Comparison of ENCODE assay signal across 29 cellular contexts in genomic region chr1:226217273-226217672, GRCh38. TPM values are rescaled to one million over a fixed set of nuclear protein-coding genes. Genes with fewer than 3 reads are reported as not detected.
A peak's percentile ranks its signal among the peaks of the same experiment; 100 is the strongest.
DNase-seq lines count a peak whose midpoint lies in the region; ATAC-seq, FAIRE-seq and TF ChIP-seq lines count a peak whose summit lies in the region.
"Had no signal": no experiment of that assay in that cellular context is flagged by ENCODE, and none has a peak within 500 bp of the region (broad histone marks: within the 10 kb centered on the region; RNA-seq: fewer than 3 reads in every experiment).

No MANE protein-coding gene starts in this region.

- no peak for FAIRE-seq in astrocyte (lab: Jason Lieb, UNC)
- FAIRE-seq: GM12878 had no signal

- no peak overlapping the region for H2BK5ac ChIP-seq in neuronal stem cell (ENCODE audit: low read length)

- no peaks in the 10 kb centered on the region for H3K9me3 ChIP-seq in SK-N-SH
- H3K9me3 ChIP-seq in astrocyte (ENCODE audit: insufficient read depth, low read depth, low read length): no peaks in the 10 kb centered on the region
- no peaks in the 10 kb centered on the region for H3K9me3 ChIP-seq in neuronal stem cell (replicated peaks in 1 of 2; ENCODE audit: control insufficient read depth in 2 of 2, insufficient read depth in 1 of 2, low read depth in 1 of 2, low read length in 2 of 2)
- H3K9me3 ChIP-seq: ascending aorta had no signal

- H3K27me3 ChIP-seq in SK-N-SH (ENCODE audit: insufficient read depth): no peaks in the 10 kb centered on the region
- H3K27me3 ChIP-seq in astrocyte (ENCODE audit: insufficient read depth, low read length): no peaks in the 10 kb centered on the region
- H3K27me3 ChIP-seq in neuronal stem cell (ENCODE audit: control insufficient read depth in 3 of 3, insufficient read depth in 3 of 3, low read depth in 1 of 3, low read length in 3 of 3): peaks cover 0 to 41% (median 0%) of the 10 kb centered on the region in 3 experiments
- H3K27me3 ChIP-seq: ascending aorta had no signal

- no peak for TF ChIP-seq RAD21 in SK-N-SH (IDR thresholded peaks at IDR 0.05; ENCODE audit: low read length)

- H3K9me3 Mint-ChIP-seq in astrocyte (ENCODE audit: unreplicated experiment): no peaks in the 10 kb centered on the region
- H3K9me3 Mint-ChIP-seq in T-helper 2 cell treated with Interferon-gamma antibody and Interleukin-4, amounts not matched to agents 5 μg/mL and 100 μg/mL, for 36 hours: no peaks in the 10 kb centered on the region
- H3K9me3 Mint-ChIP-seq: activated naive CD4-positive, alpha-beta T cell treated with anti-CD3 and anti-CD28 coated beads, Interleukin-2, amount 50 U/mL, for 72 hours; CD8-positive, alpha-beta memory T cell had no signal

- no peaks in the 10 kb centered on the region for H3K79me1 ChIP-seq in neuronal stem cell (ENCODE audit: low read depth, low read length)

- H3K79me2 ChIP-seq in SK-N-SH (ENCODE audit: insufficient read depth): no peaks in the 10 kb centered on the region
- H3K79me2 ChIP-seq in astrocyte (ENCODE audit: insufficient read depth, low read length): no peaks in the 10 kb centered on the region

- 78% methylated on average over 10 of the region's 10 CpGs for WGBS in SK-N-SH (ENCODE audit: low lambda C conversion rate)
- WGBS in neuronal stem cell (ENCODE audit: extremely low coverage in 2 of 2, insufficient read length in 2 of 2, insufficient replicate concordance in 1 of 2), 2 donors: no CpG with 5 or more reads among the region's 10 CpGs

- no peaks in the 10 kb centered on the region for H3K36me3 Mint-ChIP-seq in astrocyte (ENCODE audit: low read depth, unreplicated experiment)
- H3K36me3 Mint-ChIP-seq in T-helper 2 cell treated with Interferon-gamma antibody and Interleukin-4, amounts not matched to agents 5 μg/mL and 100 μg/mL, for 36 hours (ENCODE audit: low read depth): no peaks in the 10 kb centered on the region
- H3K36me3 Mint-ChIP-seq: activated naive CD4-positive, alpha-beta T cell treated with anti-CD3 and anti-CD28 coated beads, Interleukin-2, amount 50 U/mL, for 72 hours; CD8-positive, alpha-beta memory T cell had no signal

- DNase-seq in SK-N-SH: no peak
- no peak for DNase-seq in astrocyte (ENCODE audit: low read depth)
- peak; percentile 25 for DNase-seq in fibroblast of pulmonary artery (ENCODE audit: low read depth)
- DNase-seq in neuronal stem cell (ENCODE audit: low spot score): no peak
- DNase-seq in activated T-cell treated with anti-CD3 and anti-CD28 coated beads for 4 hours: no peak
- no peak for DNase-seq in T-helper 2 cell treated with Interferon-gamma antibody and Interleukin-4, amounts not matched to agents 5 μg/mL and 100 μg/mL, for 36 hours (ENCODE audit: low spot score)
- DNase-seq: activated CD4-positive, alpha-beta T cell treated with anti-CD3 and anti-CD28 coated beads for 4 hours; CD8-positive, alpha-beta memory T cell; cerebellar nuclear complex; effector CD4-positive, alpha-beta T cell; erythroblast; H7; kidney glomerular epithelial cell; NCI-H187; NCI-H2227 treated with DMSO at 0.1 percent for 48 hours; NCI-H748 treated with DMSO at 0.1 percent for 48 hours; substantia nigra; T-helper 2 cell had no signal

- no peaks in the 10 kb centered on the region; a peak in 1 of 4 replicates for H3K4me1 ChIP-seq in SK-N-SH (ENCODE audit: control insufficient read depth in 1 of 2, insufficient read depth in 2 of 2, low read depth in 1 of 2, low read length in 1 of 2)
- no peaks in the 10 kb centered on the region for H3K4me1 ChIP-seq in astrocyte (ENCODE audit: insufficient read depth, low read length)
- H3K4me1 ChIP-seq in neuronal stem cell (ENCODE audit: control insufficient read depth in 2 of 2, insufficient read depth in 1 of 2, low read depth in 1 of 2, low read length in 2 of 2): peaks cover 1 to 3% of the 10 kb centered on the region in 2 donors
- H3K4me1 ChIP-seq: ascending aorta had no signal

- H3K4ac ChIP-seq in neuronal stem cell (ENCODE audit: low read length): no peak overlapping the region

- H4K91ac ChIP-seq in neuronal stem cell (ENCODE audit: low read depth, low read length, poor library complexity): no peak overlapping the region

- no peaks in the 10 kb centered on the region for H3K9me2 ChIP-seq in SK-N-SH

- no peak overlapping the region for H3K18ac ChIP-seq in neuronal stem cell (ENCODE audit: low read length)

- no peak overlapping the region for H3K23ac ChIP-seq in neuronal stem cell (ENCODE audit: low read depth, low read length, poor library complexity)

- POLR2A ChIA-PET in SK-N-SH (lab: Yijun Ruan, JAX): no interaction called here

- H3K4me3 ChIP-seq in SK-N-SH (ENCODE audit: low read depth in 2 of 2, low read length in 1 of 2) (no peak overlapping the region), astrocyte (ENCODE audit: insufficient read depth, low read depth, low read length) (no peak overlapping the region), fibroblast of pulmonary artery (replicated peaks; ENCODE audit: low read depth, low read length) (no peak overlapping the region), neuronal stem cell (ENCODE audit: low read length in 2 of 2) (no peak overlapping the region)
- H3K4me3 ChIP-seq: ascending aorta, GM12878, SK-N-MC had no signal

- H2AFZ ChIP-seq in SK-N-SH (ENCODE audit: low read depth) (no peak overlapping the region), astrocyte (ENCODE audit: low read depth, low read length) (peak overlapping the region; percentile 26), neuronal stem cell (ENCODE audit: low read length) (peak overlapping the region; percentile 43)

- CTCF ChIA-PET in SK-N-SH (lab: Yijun Ruan, JAX): interaction anchor here (0.8 kb wide), 1 partner anchor 116 kb away, joined by 3 read pairs; no protein-coding TSS in a partner anchor

- no peak overlapping the region for H3K4me3 Mint-ChIP-seq in astrocyte (ENCODE audit: unreplicated experiment)
- H3K4me3 Mint-ChIP-seq in T-helper 2 cell treated with Interferon-gamma antibody and Interleukin-4, amounts not matched to agents 5 μg/mL and 100 μg/mL, for 36 hours: no peak overlapping the region
- H3K4me3 Mint-ChIP-seq: B cell; CD8-positive, alpha-beta memory T cell had no signal

- no peak overlapping the region for H3K14ac ChIP-seq in neuronal stem cell (ENCODE audit: low read length)

- ATAC-seq in SK-N-SH treated with all-trans-retinoic acid at 6 μM for 48 hours (0 out of 3 replicates have a peak, but pooled peaks have one; percentile 25), HG03432 (IDR thresholded peaks at IDR 0.05; ENCODE audit: unreplicated experiment) (no peak)
- ATAC-seq: activated naive CD4-positive, alpha-beta T cell treated with anti-CD3 and anti-CD28 coated beads, Interleukin-2, amount 50 U/mL, for 72 hours; GM12878 had no signal

- peaks cover 3% of the 10 kb centered on the region for H3K4me1 Mint-ChIP-seq in astrocyte (ENCODE audit: low read depth, unreplicated experiment)
- H3K4me1 Mint-ChIP-seq in T-helper 2 cell treated with Interferon-gamma antibody and Interleukin-4, amounts not matched to agents 5 μg/mL and 100 μg/mL, for 36 hours (ENCODE audit: low read depth): no peaks in the 10 kb centered on the region
- H3K4me1 Mint-ChIP-seq: CD8-positive, alpha-beta memory T cell had no signal

- H2BK12ac ChIP-seq in neuronal stem cell (ENCODE audit: low read length): no peak overlapping the region

- no peak overlapping the region for H4K8ac ChIP-seq in neuronal stem cell (ENCODE audit: low read depth, low read length)

- H3K27ac ChIP-seq in SK-N-SH (ENCODE audit: low read depth in 2 of 2, low read length in 1 of 2): no peak overlapping the region
- no peak overlapping the region for H3K27ac ChIP-seq in astrocyte (ENCODE audit: low read depth, low read length)
- H3K27ac ChIP-seq in neuronal stem cell (replicated peaks; ENCODE audit: low read length): no peak overlapping the region
- H3K27ac ChIP-seq: ascending aorta, RWPE1, SK-N-MC had no signal

- no peak overlapping the region for H2AK5ac ChIP-seq in neuronal stem cell (ENCODE audit: low read depth, low read length)

- no peaks in the 10 kb centered on the region for H4K20me1 ChIP-seq in SK-N-SH (ENCODE audit: insufficient read depth)
- H4K20me1 ChIP-seq in astrocyte (ENCODE audit: insufficient read depth, low read length): no peaks in the 10 kb centered on the region

- no peak for TF ChIP-seq EP300 in SK-N-SH (IDR thresholded peaks at IDR 0.05; ENCODE audit: borderline replicate concordance in 1 of 2, low read depth in 1 of 2, low read length in 1 of 2)

- H2BK120ac ChIP-seq in neuronal stem cell (ENCODE audit: low read depth, low read length): no peak overlapping the region

- peaks cover 6% of the 10 kb centered on the region for H3K27me3 Mint-ChIP-seq in astrocyte (ENCODE audit: low read depth, unreplicated experiment)
- peaks cover 20% of the 10 kb centered on the region for H3K27me3 Mint-ChIP-seq in T-helper 2 cell treated with Interferon-gamma antibody and Interleukin-4, amounts not matched to agents 5 μg/mL and 100 μg/mL, for 36 hours (ENCODE audit: low read depth)
- H3K27me3 Mint-ChIP-seq: B cell had no signal

- H3K36me3 ChIP-seq in SK-N-SH (replicated peaks in 1 of 2; ENCODE audit: control insufficient read depth in 1 of 2, insufficient read depth in 2 of 2, low read length in 1 of 2) (no peaks in the 10 kb centered on the region), astrocyte (ENCODE audit: insufficient read depth, low read length) (no peaks in the 10 kb centered on the region), neuronal stem cell (replicated peaks in 1 of 2; ENCODE audit: control insufficient read depth in 2 of 2, insufficient read depth in 2 of 2, low read length in 2 of 2) (no peaks in the 10 kb centered on the region)
- H3K36me3 ChIP-seq: ascending aorta had no signal

- H3F3A ChIP-seq in SK-N-SH (replicated peaks; ENCODE audit: insufficient read depth): no peaks in the 10 kb centered on the region

- H3K9ac ChIP-seq in SK-N-SH (no peak overlapping the region), astrocyte (ENCODE audit: low read length) (no peak overlapping the region), neuronal stem cell (ENCODE audit: low read depth, low read length, poor library complexity) (no peak overlapping the region)

- TF ChIP-seq CTCF in SK-N-SH (IDR thresholded peaks at IDR 0.05) (no peak), astrocyte (IDR thresholded peaks at IDR 0.05; ENCODE audit: insufficient read depth, low read depth, low read length) (no peak), fibroblast of pulmonary artery (IDR thresholded peaks at IDR 0.05; ENCODE audit: low read length, missing control alignments) (no peak)

- no peak overlapping the region for H3K27ac Mint-ChIP-seq in astrocyte (ENCODE audit: unreplicated experiment)
- H3K27ac Mint-ChIP-seq in T-helper 2 cell treated with Interferon-gamma antibody and Interleukin-4, amounts not matched to agents 5 μg/mL and 100 μg/mL, for 36 hours: no peak overlapping the region
- H3K27ac Mint-ChIP-seq: activated naive CD4-positive, alpha-beta T cell treated with anti-CD3 and anti-CD28 coated beads, Interleukin-2, amount 50 U/mL, for 72 hours; B cell; CD8-positive, alpha-beta memory T cell had no signal

- H3K4me2 ChIP-seq in SK-N-SH (no peak overlapping the region), astrocyte (ENCODE audit: low read length) (no peak overlapping the region), neuronal stem cell (ENCODE audit: insufficient read depth, low read length, poor library complexity, severe bottlenecking) (no peak overlapping the region)

- H2BK15ac ChIP-seq in neuronal stem cell (ENCODE audit: low read length): no peak overlapping the region

RNA-seq across cellular contexts. Expression of gene MIXL1, which starts 6.2 kb away (rescaled TPM):
- polyA plus RNA-seq in SK-N-SH (2012; rRNA removed): 0.03 TPM in 1 of 2 replicates, not detected in the other
- polyA plus RNA-seq in SK-N-SH (2012; cell fraction: cytosol; rRNA removed): 0.03 and 0.05 TPM in 2 replicates
- not detected in 2 replicates for polyA plus RNA-seq in SK-N-SH (2012; cell fraction: nucleus; rRNA removed)
- total RNA-seq in astrocyte: 0.16 TPM in 1 of 2 replicates, not detected in the other
- 0.13 TPM for polyA plus RNA-seq in neuronal stem cell (2013, experiment 1 of 2)
- 0.17 TPM for polyA plus RNA-seq in neuronal stem cell (2013, experiment 2 of 2)
- total RNA-seq: A172; ascending aorta; CD8-positive, alpha-beta memory T cell; pulmonary artery endothelial cell; skeletal muscle tissue had no signal
- polyA plus RNA-seq: CD8-positive, alpha-beta memory T cell had no signal

RNA-seq across cellular contexts. Expression of gene ACBD3, which starts 30.7 kb away (rescaled TPM):
- 17.8 and 26.3 TPM in 2 replicates for polyA plus RNA-seq in SK-N-SH (2012; rRNA removed)
- polyA plus RNA-seq in SK-N-SH (2012; cell fraction: cytosol; rRNA removed): 25.1 and 30.3 TPM in 2 replicates
- polyA plus RNA-seq in SK-N-SH (2012; cell fraction: nucleus; rRNA removed): 7.5 and 17.1 TPM in 2 replicates
- 66.7 and 69.4 TPM in 2 replicates for total RNA-seq in astrocyte
- 17.2 TPM for polyA plus RNA-seq in neuronal stem cell (2013, experiment 1 of 2)
- 17.4 TPM for polyA plus RNA-seq in neuronal stem cell (2013, experiment 2 of 2)
